ENCODE assay signal across 16 cellular contexts in the genomic region with DNA sequence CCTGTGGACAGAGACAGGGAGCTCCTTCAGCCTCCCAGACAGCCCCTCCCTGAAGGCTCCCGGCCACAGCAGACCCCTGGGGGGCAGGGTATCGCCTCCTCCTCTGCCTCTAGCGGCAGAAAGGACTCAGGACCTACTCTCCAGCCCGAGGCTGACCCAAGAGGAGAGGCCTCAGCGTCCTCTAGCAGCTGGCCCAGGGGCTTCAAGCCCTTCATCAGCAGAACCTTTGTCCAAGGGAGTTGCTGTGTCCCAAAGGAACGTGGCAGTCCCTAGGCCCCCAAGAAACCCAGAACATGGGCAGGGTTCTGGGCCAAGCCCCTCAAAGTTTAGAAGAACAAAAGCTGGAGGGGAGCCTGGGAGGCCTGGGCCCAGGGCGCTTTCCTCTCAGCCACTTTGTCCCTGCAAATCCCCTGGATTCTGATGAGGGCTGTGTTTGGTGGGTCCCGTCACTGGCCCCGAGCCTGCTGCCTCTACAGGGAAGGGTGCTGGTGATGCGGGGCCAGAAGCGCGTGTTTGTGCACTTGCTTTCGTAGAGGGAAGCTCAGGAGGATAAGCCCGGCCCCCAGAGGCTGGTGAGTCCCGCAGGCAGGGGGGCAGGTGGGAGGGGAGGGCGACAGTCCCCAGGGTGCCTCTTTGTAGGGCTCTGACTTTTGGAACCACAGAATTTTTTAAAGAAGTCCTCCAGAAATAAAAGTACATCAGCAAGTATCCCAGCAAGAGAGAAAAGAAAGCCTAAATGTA.
DNase-seq lines count a peak whose midpoint lies in the region; ATAC-seq lines count a peak whose summit lies in the region.
"Had no signal": no experiment of that assay in that cellular context is flagged by ENCODE, and none has a peak within 500 bp of the region (broad histone marks: within the 10 kb centered on the region; RNA-seq: fewer than 3 reads in every experiment).

No MANE protein-coding gene starts in this region.

- H3K9ac ChIP-seq in muscle layer of colon (ENCODE audit: low read length) = peak overlapping the region; percentile 65

- H3K27me3 ChIP-seq in muscle layer of colon (ENCODE audit: control insufficient read depth in 1 of 2, insufficient read depth in 2 of 2, low read length in 2 of 2) = no peaks in the 10 kb centered on the region

- H3K36me3 ChIP-seq in muscle layer of colon (ENCODE audit: insufficient read depth, low read length) = peaks cover 5% of the 10 kb centered on the region

- no peak for ATAC-seq in stimulated activated naive CD8-positive, alpha-beta T cell treated with anti-CD3 and anti-CD28 coated beads, Interleukin-15, Interleukin-2, amounts not matched to agents 100 U/mL and 50 U/mL, for 24 hours
- ATAC-seq in activated naive CD8-positive, alpha-beta T cell treated with anti-CD3 and anti-CD28 coated beads, Interleukin-2, amount 50 U/mL, for 24 hours = no peak
- ATAC-seq in HG03521 (IDR thresholded peaks at IDR 0.05; ENCODE audit: unreplicated experiment) = no peak

- H3K4me3 ChIP-seq in muscle layer of colon (ENCODE audit: low read depth in 1 of 2, low read length in 2 of 2) = peak overlapping the region; percentile 4 to 18
- H3K4me3 ChIP-seq: PC-9 had no signal

- no peak overlapping the region for H3K4me3 Mint-ChIP-seq in stimulated activated naive CD8-positive, alpha-beta T cell treated with anti-CD3 and anti-CD28 coated beads, Interleukin-15, Interleukin-2, amounts not matched to agents 100 ng/mL and 50 ng/mL, for 24 hours
- no peak overlapping the region for H3K4me3 Mint-ChIP-seq in activated naive CD8-positive, alpha-beta T cell treated with anti-CD3 and anti-CD28 coated beads, Interleukin-2, amount 50 U/mL, for 24 hours
- H3K4me3 Mint-ChIP-seq: T-helper 1 cell treated with Interleukin-12 subunit alpha and Interleukin-12 subunit beta and Interleukin-4 antibody, amounts not matched to agents 30 μg/mL and 1 μg/mL, for 36 hours had no signal

- H3K4me1 Mint-ChIP-seq in stimulated activated naive CD8-positive, alpha-beta T cell treated with anti-CD3 and anti-CD28 coated beads, Interleukin-15, Interleukin-2, amounts not matched to agents 100 ng/mL and 50 ng/mL, for 24 hours (ENCODE audit: low read depth) = peaks cover 60% of the 10 kb centered on the region
- peaks cover 42% of the 10 kb centered on the region for H3K4me1 Mint-ChIP-seq in activated naive CD8-positive, alpha-beta T cell treated with anti-CD3 and anti-CD28 coated beads, Interleukin-2, amount 50 U/mL, for 24 hours

- peak overlapping the region; percentile 99 for H3K27ac ChIP-seq in muscle layer of colon (ENCODE audit: low read depth, low read length)
- H3K27ac ChIP-seq: PC-9 had no signal

- H3K4me1 ChIP-seq in muscle layer of colon (ENCODE audit: insufficient read depth, low read length) = peaks cover 51% of the 10 kb centered on the region

- peaks cover 53% of the 10 kb centered on the region for H3K36me3 Mint-ChIP-seq in stimulated activated naive CD8-positive, alpha-beta T cell treated with anti-CD3 and anti-CD28 coated beads, Interleukin-15, Interleukin-2, amounts not matched to agents 100 ng/mL and 50 ng/mL, for 24 hours (ENCODE audit: low read depth)
- peaks cover 42% of the 10 kb centered on the region for H3K36me3 Mint-ChIP-seq in activated naive CD8-positive, alpha-beta T cell treated with anti-CD3 and anti-CD28 coated beads, Interleukin-2, amount 50 U/mL, for 24 hours (ENCODE audit: low read depth)

- peak overlapping the region; percentile 41 for H3K27ac Mint-ChIP-seq in stimulated activated naive CD8-positive, alpha-beta T cell treated with anti-CD3 and anti-CD28 coated beads, Interleukin-15, Interleukin-2, amounts not matched to agents 100 ng/mL and 50 ng/mL, for 24 hours
- H3K27ac Mint-ChIP-seq in activated naive CD8-positive, alpha-beta T cell treated with anti-CD3 and anti-CD28 coated beads, Interleukin-2, amount 50 U/mL, for 24 hours = peak overlapping the region; percentile 46

- no peak for DNase-seq in stimulated activated naive CD8-positive, alpha-beta T cell treated with anti-CD3 and anti-CD28 coated beads, Interleukin-15, Interleukin-2, amounts not matched to agents 100 U/mL and 50 U/mL, for 24 hours
- DNase-seq in activated naive CD8-positive, alpha-beta T cell treated with anti-CD3 and anti-CD28 coated beads, Interleukin-2, amount 50 U/mL, for 24 hours = no peak
- DNase-seq in NCI-H2171 (lab: John Stamatoyannopoulos, UW) (no peak), OCI-M2 (lab: John Stamatoyannopoulos, UW; ENCODE audit: unreplicated experiment) (no peak), SHP77 (lab: John Stamatoyannopoulos, UW) (no peak)
- DNase-seq: activated gamma-delta T cell treated with Interleukin-2 at 50 U/mL for 16 hours; central memory CD4-positive, alpha-beta T cell; hypothalamus; NCI-H1105; NCI-H2227 treated with DMSO at 0.1 percent for 48 hours; PC-9; stimulated activated CD8-positive, alpha-beta memory T cell treated with anti-CD3 and anti-CD28 coated beads, Interleukin-4, amount 100 ng/mL, for 48 hours had no signal

- no peaks in the 10 kb centered on the region for H3K9me3 ChIP-seq in muscle layer of colon (ENCODE audit: low read length)

- H3K27me3 Mint-ChIP-seq in stimulated activated naive CD8-positive, alpha-beta T cell treated with anti-CD3 and anti-CD28 coated beads, Interleukin-15, Interleukin-2, amounts not matched to agents 100 ng/mL and 50 ng/mL, for 24 hours = no peaks in the 10 kb centered on the region
- H3K27me3 Mint-ChIP-seq in activated naive CD8-positive, alpha-beta T cell treated with anti-CD3 and anti-CD28 coated beads, Interleukin-2, amount 50 U/mL, for 24 hours = no peaks in the 10 kb centered on the region

- no peaks in the 10 kb centered on the region for H3K9me3 Mint-ChIP-seq in stimulated activated naive CD8-positive, alpha-beta T cell treated with anti-CD3 and anti-CD28 coated beads, Interleukin-15, Interleukin-2, amounts not matched to agents 100 ng/mL and 50 ng/mL, for 24 hours
- no peaks in the 10 kb centered on the region for H3K9me3 Mint-ChIP-seq in activated naive CD8-positive, alpha-beta T cell treated with anti-CD3 and anti-CD28 coated beads, Interleukin-2, amount 50 U/mL, for 24 hours
- H3K9me3 Mint-ChIP-seq: T-helper 1 cell treated with Interleukin-12 subunit alpha and Interleukin-12 subunit beta and Interleukin-4 antibody, amounts not matched to agents 30 μg/mL and 1 μg/mL, for 36 hours had no signal
